Comparison of ENCODE assay signal across 23 cellular contexts in genomic region chr18:10405014-10405493, GRCh38. TPM values are rescaled to one million over a fixed set of nuclear protein-coding genes. Genes with fewer than 3 reads are reported as not detected.
DNase-seq lines count a peak whose midpoint lies in the region; ATAC-seq and TF ChIP-seq lines count a peak whose summit lies in the region.
"Had no signal": no experiment of that assay in that cellular context is flagged by ENCODE, and none has a peak within 500 bp of the region (broad histone marks: within the 10 kb centered on the region; RNA-seq: fewer than 3 reads in every experiment).

No MANE protein-coding gene starts in this region.

- no peak for ATAC-seq in GM21723 (IDR thresholded peaks at IDR 0.05; ENCODE audit: unreplicated experiment)
- ATAC-seq: activated CD8-positive, alpha-beta T cell treated with anti-CD3 and anti-CD28 coated beads for 36 hours; foreskin keratinocyte; GM12878; stimulated activated memory B cell treated with anti-CD40 and anti-IgM and Interleukin-4, amounts not matched to agents 10 μg/mL and 1 μg/mL and 100 μg/mL, for 72 hours had no signal

- no CpG with 5 or more reads among the region's 10 CpGs for WGBS in mesendoderm (ENCODE audit: extremely low coverage, insufficient coverage, low lambda C conversion rate)

- H3K79me1 ChIP-seq in mesendoderm (ENCODE audit: low read length): no peaks in the 10 kb centered on the region

- H2BK120ac ChIP-seq in mesendoderm (ENCODE audit: low read depth, low read length): no peak overlapping the region

- H2AK5ac ChIP-seq in mesendoderm (ENCODE audit: low read length): no peak overlapping the region

- H3K4me2 ChIP-seq in mesendoderm (ENCODE audit: low read length): no peak overlapping the region
- H3K4me2 ChIP-seq: BLaER1 treated with 17β-estradiol and CSF1 and Interleukin-3, amounts not matched to agents 10 nM and 100 nM had no signal

- H3K27ac Mint-ChIP-seq in CD14-positive monocyte: no peak overlapping the region
- H3K27ac Mint-ChIP-seq: activated CD8-positive, alpha-beta T cell treated with anti-CD3 and anti-CD28 coated beads for 36 hours; activated naive CD8-positive, alpha-beta T cell treated with anti-CD3 and anti-CD28 coated beads, Interleukin-2, amount 10 ng/mL, durations not matched to agents 7 days and 5 days; stimulated activated memory B cell treated with anti-CD40 and anti-IgM and Interleukin-4, amounts not matched to agents 10 μg/mL and 1 μg/mL and 100 μg/mL, for 72 hours had no signal

- H3K36me3 ChIP-seq in ACC112 (ENCODE audit: insufficient read depth, low read length) (no peaks in the 10 kb centered on the region), mesendoderm (ENCODE audit: control insufficient read depth, insufficient read depth, low read length) (no peaks in the 10 kb centered on the region)
- H3K36me3 ChIP-seq: BLaER1 treated with 17β-estradiol and CSF1 and Interleukin-3, amounts not matched to agents 10 nM and 100 nM; thoracic aorta had no signal

- H3K36me3 Mint-ChIP-seq in CD14-positive monocyte: no peaks in the 10 kb centered on the region
- H3K36me3 Mint-ChIP-seq: activated naive CD8-positive, alpha-beta T cell treated with anti-CD3 and anti-CD28 coated beads, Interleukin-2, amount 10 ng/mL, durations not matched to agents 7 days and 5 days; stimulated activated memory B cell treated with anti-CD40 and anti-IgM and Interleukin-4, amounts not matched to agents 10 μg/mL and 1 μg/mL and 100 μg/mL, for 72 hours had no signal

- H3K4me3 ChIP-seq in ACC112 (ENCODE audit: low read depth, low read length) (0 out of 2 replicates have a peak overlapping the region, but pooled peaks have one; percentile 47), mesendoderm (ENCODE audit: low read length) (no peak overlapping the region)
- H3K4me3 ChIP-seq: BLaER1 treated with 17β-estradiol and CSF1 and Interleukin-3, amounts not matched to agents 10 nM and 100 nM; GM12878; thoracic aorta had no signal

- no peak overlapping the region for H4K8ac ChIP-seq in mesendoderm (ENCODE audit: low read depth, low read length)

- H3K27ac ChIP-seq in ACC112 (ENCODE audit: low read depth, low read length) (no peak overlapping the region), mesendoderm (ENCODE audit: low read depth, low read length) (peak overlapping the region; percentile 43)
- H3K27ac ChIP-seq: BLaER1 treated with 17β-estradiol and CSF1 and Interleukin-3, amounts not matched to agents 10 nM and 100 nM; foreskin keratinocyte; thoracic aorta had no signal

- H2BK5ac ChIP-seq in mesendoderm (ENCODE audit: low read length): peak overlapping the region; percentile 5

- intact Hi-C loops in CD14-positive monocyte (cut with micrococcal nuclease): loop anchor here in 1 of 2 donors (10.0 kb wide), 1 partner anchor 110 kb away; no protein-coding TSS in a partner anchor

- no peak overlapping the region for H2AFZ ChIP-seq in ACC112 (ENCODE audit: low read length, unreplicated experiment)

- peaks cover 82% of the 10 kb centered on the region for H3K27me3 ChIP-seq in ACC112 (ENCODE audit: insufficient read depth, low read length)
- H3K27me3 ChIP-seq in mesendoderm (ENCODE audit: insufficient read depth, low read length, poor library complexity): no peaks in the 10 kb centered on the region
- H3K27me3 ChIP-seq: BLaER1 treated with 17β-estradiol and CSF1 and Interleukin-3, amounts not matched to agents 10 nM and 100 nM; foreskin keratinocyte had no signal

- H3K4me1 ChIP-seq in ACC112 (ENCODE audit: control insufficient read depth, insufficient read depth, low read length, unreplicated experiment) (peaks cover 4% of the 10 kb centered on the region), mesendoderm (ENCODE audit: control insufficient read depth, low read depth, low read length) (peaks cover 14% of the 10 kb centered on the region)

- H3K56ac ChIP-seq in mesendoderm (ENCODE audit: low read length): peak overlapping the region; percentile 1

- peaks cover 0 to 2% (median 0%) of the 10 kb centered on the region in 7 donors for H3K9me3 Mint-ChIP-seq in CD14-positive monocyte
- H3K9me3 Mint-ChIP-seq: activated CD8-positive, alpha-beta T cell treated with anti-CD3 and anti-CD28 coated beads for 36 hours; activated naive CD8-positive, alpha-beta T cell treated with anti-CD3 and anti-CD28 coated beads, Interleukin-2, amount 10 ng/mL, durations not matched to agents 7 days and 5 days; stimulated activated memory B cell treated with anti-CD40 and anti-IgM and Interleukin-4, amounts not matched to agents 10 μg/mL and 1 μg/mL and 100 μg/mL, for 72 hours had no signal

- H3K27me3 Mint-ChIP-seq in CD14-positive monocyte (ENCODE audit: low read depth in 3 of 3): peaks cover 2 to 6% (median 4%) of the 10 kb centered on the region in 3 donors
- H3K27me3 Mint-ChIP-seq: stimulated activated memory B cell treated with anti-CD40 and anti-IgM and Interleukin-4, amounts not matched to agents 10 μg/mL and 1 μg/mL and 100 μg/mL, for 72 hours had no signal

- H2BK15ac ChIP-seq in mesendoderm (replicated peaks; ENCODE audit: low read depth): peak overlapping the region; percentile 37

- H3K4me1 Mint-ChIP-seq in CD14-positive monocyte: peaks cover 24% of the 10 kb centered on the region
- H3K4me1 Mint-ChIP-seq: activated naive CD8-positive, alpha-beta T cell treated with anti-CD3 and anti-CD28 coated beads, Interleukin-2, amount 10 ng/mL, durations not matched to agents 7 days and 5 days had no signal

- no peak overlapping the region for H3K18ac ChIP-seq in mesendoderm (ENCODE audit: low read length)

- H3K4me3 Mint-ChIP-seq in CD14-positive monocyte: peak overlapping the region in 1 of 2 donors; percentile 32
- H3K4me3 Mint-ChIP-seq: activated CD8-positive, alpha-beta T cell treated with anti-CD3 and anti-CD28 coated beads for 36 hours; activated naive CD8-positive, alpha-beta T cell treated with anti-CD3 and anti-CD28 coated beads, Interleukin-2, amount 10 ng/mL, durations not matched to agents 7 days and 5 days; stimulated activated memory B cell treated with anti-CD40 and anti-IgM and Interleukin-4, amounts not matched to agents 10 μg/mL and 1 μg/mL and 100 μg/mL, for 72 hours had no signal

- H3K23ac ChIP-seq in mesendoderm (ENCODE audit: low read length): no peak overlapping the region

- H3K4ac ChIP-seq in mesendoderm (ENCODE audit: low read depth, low read length): no peak overlapping the region

- H3K79me2 ChIP-seq in ACC112 (ENCODE audit: control insufficient read depth, insufficient read depth, low read length, unreplicated experiment) (no peaks in the 10 kb centered on the region), mesendoderm (ENCODE audit: control insufficient read depth, insufficient read depth, low read length) (no peaks in the 10 kb centered on the region)

- TF ChIP-seq CTCF in CD14-positive monocyte (IDR thresholded peaks at IDR 0.05): no peak

- H4K5ac ChIP-seq in mesendoderm (ENCODE audit: low read length): peak overlapping the region; percentile 10

- H3K9ac ChIP-seq in mesendoderm (ENCODE audit: low read length): no peak overlapping the region
- H3K9ac ChIP-seq: BLaER1 treated with 17β-estradiol and CSF1 and Interleukin-3, amounts not matched to agents 10 nM and 100 nM had no signal

- DNase-seq in NCI-H748 (lab: John Stamatoyannopoulos, UW; ENCODE audit: unreplicated experiment) (peak; percentile 77), fibroblast of peridontal ligament (ENCODE audit: extremely low read depth) (peak; percentile 14), mesendoderm (peak; percentile 79), CD14-positive monocyte (ENCODE audit: low spot score) (no peak), NCI-H1092 (lab: John Stamatoyannopoulos, UW) (no peak), NCI-H1048 (lab: John Stamatoyannopoulos, UW) (no peak)
- DNase-seq: activated CD4-positive, alpha-beta T cell treated with anti-CD3 and anti-CD28 coated beads for 1 hour; activated CD8-positive, alpha-beta T cell treated with anti-CD3 and anti-CD28 coated beads for 36 hours; activated naive CD8-positive, alpha-beta T cell treated with anti-CD3 and anti-CD28 coated beads, Interleukin-2, amount 10 ng/mL, durations not matched to agents 7 days and 5 days; cerebellar nuclear complex; foreskin keratinocyte; H7; NCI-H1105; NCI-H2029 treated with DMSO at 0.1 percent for 48 hours; NCI-H226; SIG-M5; stimulated activated CD4-positive, alpha-beta T cell treated with anti-CD3 and anti-CD28 coated beads, Interleukin-4, amount 100 ng/mL, for 1 hour had no signal

RNA-seq across cellular contexts. Expression of gene APCDD1, which starts 49.4 kb away (rescaled TPM):
- 34.5 TPM for polyA plus RNA-seq in mesendoderm (2013, experiment 1 of 2)
- 34.9 TPM for polyA plus RNA-seq in mesendoderm (2013, experiment 2 of 2)
- polyA plus RNA-seq in CD14-positive monocyte: 1 to 10 TPM; 1.2 to 4.8 TPM
- polyA plus RNA-seq: GM12878 had no signal

Comparison
In these comparisons a context has a peak if more than half of its experiments do, and no peak if none do; other contexts are left out.
1. DNase-seq: peak in NCI-H748 (single experiment), fibroblast of peridontal ligament (single experiment) and mesendoderm (single experiment); none in CD14-positive monocyte (single experiment), NCI-H1092 (single experiment) and NCI-H1048 (single experiment).